8 cellular contexts compared by ENCODE assay signal in the genomic region with DNA sequence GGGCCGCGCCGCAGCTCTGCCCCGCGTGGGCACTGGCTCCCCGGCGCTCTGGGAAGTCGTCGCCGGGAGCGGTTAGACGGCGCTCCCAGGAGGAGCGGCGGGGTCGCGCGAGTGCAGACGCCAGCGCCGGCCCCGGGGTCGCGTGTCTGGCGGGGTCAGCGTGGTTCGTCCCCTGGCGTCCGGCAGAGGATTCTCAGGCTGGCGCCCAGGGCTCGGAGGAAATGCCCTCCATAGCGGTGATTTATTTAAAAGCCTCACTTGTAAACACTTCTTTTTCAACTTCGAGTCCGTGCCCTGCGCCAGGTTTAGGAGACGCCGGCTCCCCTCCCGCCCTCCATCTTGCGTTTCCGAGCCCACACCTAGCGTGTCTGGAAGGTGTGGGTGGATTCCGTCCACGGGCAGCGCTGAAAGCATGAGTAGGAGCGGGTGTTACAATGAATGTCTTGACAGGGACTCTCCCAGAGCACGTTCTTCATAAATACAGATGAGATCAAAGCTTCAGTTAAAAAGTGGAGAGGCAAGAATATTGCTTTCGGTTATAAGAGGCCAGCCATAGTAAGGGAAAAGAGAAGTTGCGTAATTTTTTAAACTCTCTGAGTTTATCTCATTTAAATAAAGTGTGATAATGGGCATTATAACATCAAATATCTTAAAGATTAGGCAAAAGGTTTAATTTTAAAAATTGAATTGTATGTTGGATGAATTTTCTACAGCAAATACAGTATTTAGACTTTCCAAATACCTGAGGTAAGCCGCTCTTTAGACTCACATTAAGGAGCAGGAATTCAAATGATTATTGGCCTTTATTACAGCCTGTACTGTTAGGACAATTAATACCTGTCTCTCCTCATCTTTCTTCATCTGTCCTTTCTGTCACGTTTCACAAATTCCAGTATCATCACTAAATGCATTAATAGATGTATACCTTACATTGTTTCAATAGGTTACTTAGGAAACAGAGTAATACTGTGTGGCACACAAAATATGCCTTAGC. TPM values are rescaled to one million over a fixed set of nuclear protein-coding genes. Genes with fewer than 3 reads are reported as not detected.
A peak's percentile ranks its signal among the peaks of the same experiment; 100 is the strongest.
DNase-seq lines count a peak whose midpoint lies in the region; ATAC-seq and TF ChIP-seq lines count a peak whose summit lies in the region.

No MANE protein-coding gene starts in this region.

- peaks cover 2 to 3% of the 10 kb centered on the region in 2 donors for H3K36me3 Mint-ChIP-seq in activated T-cell treated with anti-CD3 and anti-CD28 coated beads, Interleukin-2, amount 50 U/mL, for 72 hours (ENCODE audit: insufficient read depth in 2 of 2)
- H3K36me3 Mint-ChIP-seq in natural killer cell treated with Interleukin-12 subunit alpha and Interleukin-12 subunit beta and Interleukin-15 and Interleukin-18, amount 100 ng/mL, for 72 hours, result no peaks in the 10 kb centered on the region

- no peaks in the 10 kb centered on the region for H3K36me3 ChIP-seq in OCI-LY1 (ENCODE audit: insufficient read depth, low read length)

- ATAC-seq in GM18511 (IDR thresholded peaks at IDR 0.05; ENCODE audit: unreplicated experiment), result peak; percentile 59
- peak; percentile 58 for ATAC-seq in HG03025 (IDR thresholded peaks at IDR 0.05; ENCODE audit: low FRiP score, unreplicated experiment)
- ATAC-seq in activated T-cell treated with anti-CD3 and anti-CD28 coated beads, Interleukin-2, amount 50 U/mL, for 72 hours (replicated peaks in 1 of 2), result peak; percentile 66 to 71
- peak; percentile 63 to 80 for ATAC-seq in natural killer cell treated with Interleukin-12 subunit alpha and Interleukin-12 subunit beta and Interleukin-15 and Interleukin-18, amount 100 ng/mL, for 72 hours

- H3K4me1 ChIP-seq in OCI-LY1 (ENCODE audit: insufficient read depth, low read length, severe bottlenecking), result peaks cover 12% of the 10 kb centered on the region

- peak overlapping the region; percentile 70 for H3K4me3 ChIP-seq in OCI-LY1 (ENCODE audit: low read depth, low read length, poor library complexity, severe bottlenecking)

- no peaks in the 10 kb centered on the region for H3K79me2 ChIP-seq in OCI-LY1 (ENCODE audit: insufficient read depth, low read length)

- in situ Hi-C loops in ACHN (cut with HindIII; ENCODE audit: low pct_ligation_motif_present, low pct_unique_long_range_greater_than_20kb, low sequenced_read_pairs), result no loop called here

- H3F3A ChIP-seq in OCI-LY1 (ENCODE audit: insufficient read depth, low read length), result no peaks in the 10 kb centered on the region

- H3K9me3 ChIP-seq in OCI-LY1 (ENCODE audit: low read length), result no peaks in the 10 kb centered on the region

- 0 out of 2 replicates have a peak, but pooled peaks cover 6% of the 10 kb centered on the region for H3K27me3 ChIP-seq in OCI-LY1 (ENCODE audit: insufficient read depth, low read length)

- H2AFZ ChIP-seq in OCI-LY1 (ENCODE audit: low read length), result peak overlapping the region; percentile 51; the same call in 1 of the 2 replicates

- H3K9me3 Mint-ChIP-seq in activated T-cell treated with anti-CD3 and anti-CD28 coated beads, Interleukin-2, amount 50 U/mL, for 72 hours, result no peaks in the 10 kb centered on the region
- no peaks in the 10 kb centered on the region for H3K9me3 Mint-ChIP-seq in natural killer cell treated with Interleukin-12 subunit alpha and Interleukin-12 subunit beta and Interleukin-15 and Interleukin-18, amount 100 ng/mL, for 72 hours

- DNase-seq in ACHN (peak; percentile 44), fibroblast of peridontal ligament (ENCODE audit: extremely low read depth) (peak; percentile 34)
- DNase-seq in activated T-cell treated with anti-CD3 and anti-CD28 coated beads, Interleukin-2, amount 50 U/mL, for 72 hours, result peak; percentile 75 to 83
- DNase-seq in natural killer cell treated with Interleukin-12 subunit alpha and Interleukin-12 subunit beta and Interleukin-15 and Interleukin-18, amount 100 ng/mL, for 72 hours (ENCODE audit: low spot score), result peak; percentile 87
- DNase-seq in stimulated activated naive CD4-positive, alpha-beta T cell treated with Interleukin-2 at 50 U/mL for 16 hours (lab: John Stamatoyannopoulos, UW), result peak; percentile 80

- no peak overlapping the region for H3K27ac ChIP-seq in OCI-LY1 (ENCODE audit: low read depth, low read length, poor library complexity, severe bottlenecking)

- peaks cover 60% of the 10 kb centered on the region for H3K4me1 Mint-ChIP-seq in activated T-cell treated with anti-CD3 and anti-CD28 coated beads, Interleukin-2, amount 50 U/mL, for 72 hours (ENCODE audit: low read depth)
- peaks cover 35 to 37% of the 10 kb centered on the region in 2 donors for H3K4me1 Mint-ChIP-seq in natural killer cell treated with Interleukin-12 subunit alpha and Interleukin-12 subunit beta and Interleukin-15 and Interleukin-18, amount 100 ng/mL, for 72 hours (ENCODE audit: low read depth in 2 of 2)

- H3K27ac Mint-ChIP-seq in activated T-cell treated with anti-CD3 and anti-CD28 coated beads, Interleukin-2, amount 50 U/mL, for 72 hours, result peak overlapping the region; percentile 87
- H3K27ac Mint-ChIP-seq in natural killer cell treated with Interleukin-12 subunit alpha and Interleukin-12 subunit beta and Interleukin-15 and Interleukin-18, amount 100 ng/mL, for 72 hours, result peak overlapping the region; percentile 79 to 89

- no peak for TF ChIP-seq CTCF in OCI-LY1 (IDR thresholded peaks at IDR 0.05; ENCODE audit: low read length)

- H3K9me2 ChIP-seq in OCI-LY1 (ENCODE audit: low read depth, low read length), result no peaks in the 10 kb centered on the region

- no peaks in the 10 kb centered on the region for H3K27me3 Mint-ChIP-seq in activated T-cell treated with anti-CD3 and anti-CD28 coated beads, Interleukin-2, amount 50 U/mL, for 72 hours (ENCODE audit: low read depth)
- no peaks in the 10 kb centered on the region for H3K27me3 Mint-ChIP-seq in natural killer cell treated with Interleukin-12 subunit alpha and Interleukin-12 subunit beta and Interleukin-15 and Interleukin-18, amount 100 ng/mL, for 72 hours

- H4K20me1 ChIP-seq in OCI-LY1 (ENCODE audit: insufficient read depth, low read length), result no peaks in the 10 kb centered on the region

- H3K4me2 ChIP-seq in OCI-LY1 (ENCODE audit: low read length), result peak overlapping the region; percentile 91

- peak overlapping the region; percentile 85 to 92 for H3K4me3 Mint-ChIP-seq in activated T-cell treated with anti-CD3 and anti-CD28 coated beads, Interleukin-2, amount 50 U/mL, for 72 hours
- peak overlapping the region; percentile 91 for H3K4me3 Mint-ChIP-seq in natural killer cell treated with Interleukin-12 subunit alpha and Interleukin-12 subunit beta and Interleukin-15 and Interleukin-18, amount 100 ng/mL, for 72 hours

- peak overlapping the region; percentile 57 for H3K9ac ChIP-seq in OCI-LY1 (ENCODE audit: low read length)

RNA-seq across cellular contexts. Expression of a gene that starts 0.9 kb away (rescaled TPM):
- 1 to 10 TPM; 4.2 to 5.0 TPM for total RNA-seq in activated T-cell treated with anti-CD3 and anti-CD28 coated beads, Interleukin-2, amount 50 U/mL, for 72 hours
- total RNA-seq in natural killer cell treated with Interleukin-12 subunit alpha and Interleukin-12 subunit beta and Interleukin-15 and Interleukin-18, amount 100 ng/mL, for 72 hours, result 10 to 100 TPM in 1 of 2 donors, 1 to 10 TPM in 1; 4.3 to 16.0 TPM

Comparison
In these comparisons a context has a peak if more than half of its experiments do, and no peak if none do; other contexts are left out.
1. DNase-seq: peak in every context shown above with its lines; median percentile 87 in natural killer cell treated with Interleukin-12 subunit alpha and Interleukin-12 subunit beta and Interleukin-15 and Interleukin-18, amount 100 ng/mL, for 72 hours; 80 in stimulated activated naive CD4-positive, alpha-beta T cell treated with Interleukin-2 at 50 U/mL for 16 hours; 79 in activated T-cell treated with anti-CD3 and anti-CD28 coated beads, Interleukin-2, amount 50 U/mL, for 72 hours; 44 in ACHN; 34 in fibroblast of peridontal ligament.